ENCODE assay signal across 8 cellular contexts in the genomic region with DNA sequence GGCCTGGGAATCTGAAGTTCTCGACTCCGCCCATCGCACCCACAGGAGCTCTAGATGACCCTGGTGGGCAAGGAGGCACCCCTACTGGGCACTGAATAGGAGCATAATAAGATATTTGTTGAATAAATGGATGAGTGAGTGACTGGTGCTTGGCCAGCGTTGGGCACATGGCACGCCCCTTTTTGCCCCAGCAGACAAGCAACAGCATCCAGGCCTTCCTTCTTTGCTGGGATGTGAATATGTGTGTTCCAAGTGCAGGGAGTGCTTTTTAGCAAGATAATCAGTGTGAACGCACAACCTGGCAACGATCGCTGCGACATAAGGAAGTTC. TPM values are rescaled to one million over a fixed set of nuclear protein-coding genes. Genes with fewer than 3 reads are reported as not detected.
DNase-seq lines count a peak whose midpoint lies in the region; ATAC-seq and TF ChIP-seq lines count a peak whose summit lies in the region.

No MANE protein-coding gene starts in this region.

- CTCF ChIA-PET in A673 (lab: Charles Lee), result interaction anchor here (0.5 to 0.7 kb wide), 15 partner anchors 11 to 859 kb away, joined by 3 to 8 read pairs (median 4); a partner anchor contains a TSS

- no peaks in the 10 kb centered on the region for H3K9me3 Mint-ChIP-seq in activated naive CD8-positive, alpha-beta T cell (ENCODE audit: low read depth)

- no peak; the same call in 1 of the 2 replicates for TF ChIP-seq CTCF in A673 (conservative IDR thresholded peaks at IDR 0.05; ENCODE audit: low read depth, low read length)

- peaks cover 32% of the 10 kb centered on the region for H3K4me1 Mint-ChIP-seq in activated naive CD8-positive, alpha-beta T cell (ENCODE audit: low read depth)

- no peaks in the 10 kb centered on the region for H3K9me3 ChIP-seq in A673 (ENCODE audit: low read depth, low read length, poor library complexity, severe bottlenecking)
- H3K9me3 ChIP-seq in stomach smooth muscle (ENCODE audit: control insufficient read depth in 2 of 2, low read length in 2 of 2), result no peaks in the 10 kb centered on the region

- H3K4me3 ChIP-seq in A673 (ENCODE audit: low read depth, low read length, poor library complexity, severe bottlenecking) (peak overlapping the region; percentile 63), stomach smooth muscle (ENCODE audit: low read length in 2 of 2) (peak overlapping the region; percentile 96 to 98)

- peaks cover 8% of the 10 kb centered on the region for H3K36me3 Mint-ChIP-seq in activated naive CD8-positive, alpha-beta T cell

- H3K9ac ChIP-seq in stomach smooth muscle (ENCODE audit: low read length in 2 of 2), result peak overlapping the region; percentile 70 to 73

- peak overlapping the region; percentile 85 for H3K4me3 Mint-ChIP-seq in activated naive CD8-positive, alpha-beta T cell

- peaks cover 15% of the 10 kb centered on the region for H3K4me1 ChIP-seq in A673 (ENCODE audit: insufficient read depth, low read length, poor library complexity, severe bottlenecking)
- H3K4me1 ChIP-seq in stomach smooth muscle (ENCODE audit: control insufficient read depth, insufficient read depth, low read length), result peaks cover 17% of the 10 kb centered on the region

- DNase-seq in A673 (ENCODE audit: low spot score), result no peak
- peak; percentile 59 for DNase-seq in iPS-NIHi7 (ENCODE audit: extremely low spot score)
- DNase-seq in NK-92 treated with Interleukin-12 subunit alpha and Interleukin-12 subunit beta, amount 100 ng/mL, for 24 hours (lab: John Stamatoyannopoulos, UW), result no peak
- no peak for DNase-seq in NCI-H510A treated with DMSO at 0.1 percent for 48 hours (lab: John Stamatoyannopoulos, UW)

- intact Hi-C loops in A673 (cut with micrococcal nuclease; ENCODE audit: unreplicated experiment), result no loop called here

- BruUV-seq in A673 (replicated peaks; lab: Mats Ljungman, UMichigan), result no TSS peak

- POLR2A ChIA-PET in A673 (lab: Charles Lee; ENCODE audit: low non-redundant PET), result interaction anchor here (0.6 kb wide), 1 partner anchor 145 kb away, joined by 3 read pairs; a partner anchor contains a TSS

- H3K27me3 ChIP-seq in A673 (replicated peaks; ENCODE audit: insufficient read depth, low read depth, low read length, poor library complexity) (no peaks in the 10 kb centered on the region), stomach smooth muscle (ENCODE audit: control insufficient read depth in 1 of 2, insufficient read depth in 2 of 2, low read length in 2 of 2) (no peaks in the 10 kb centered on the region)

- H3K27ac ChIP-seq in A673 (ENCODE audit: low read depth, low read length, poor library complexity, severe bottlenecking) (peak overlapping the region; percentile 91), stomach smooth muscle (ENCODE audit: low read length) (peak overlapping the region; percentile 81)

- peaks cover 17% of the 10 kb centered on the region for H3K36me3 ChIP-seq in A673 (ENCODE audit: insufficient read depth, low read length, poor library complexity, severe bottlenecking)
- no peaks in the 10 kb centered on the region for H3K36me3 ChIP-seq in stomach smooth muscle (ENCODE audit: control insufficient read depth in 2 of 2, insufficient read depth in 2 of 2, low read length in 2 of 2)

- peak overlapping the region; percentile 76 for H3K27ac Mint-ChIP-seq in activated naive CD8-positive, alpha-beta T cell

- peak; percentile 4 for ATAC-seq in GM19324 (IDR thresholded peaks at IDR 0.05; ENCODE audit: low FRiP score, unreplicated experiment)
- ATAC-seq in HG03280 (IDR thresholded peaks at IDR 0.05; ENCODE audit: unreplicated experiment), result peak; percentile 29

- H3K27me3 Mint-ChIP-seq in activated naive CD8-positive, alpha-beta T cell, result no peaks in the 10 kb centered on the region

RNA-seq across cellular contexts. Expression of a gene that starts 0.5 kb away (rescaled TPM):
- total RNA-seq in A673 (2021), result 246 and 257 TPM in 2 replicates

RNA-seq across cellular contexts. Expression of a gene that starts 12.0 kb away (rescaled TPM):
- 68.1 and 74.3 TPM in 2 replicates for total RNA-seq in A673 (2021)

RNA-seq across cellular contexts. Expression of a gene that starts 25.4 kb away (rescaled TPM):
- 42.8 and 44.0 TPM in 2 replicates for total RNA-seq in A673 (2021)

RNA-seq across cellular contexts. Expression of a gene that starts 25.5 kb away (rescaled TPM):
- 412 and 444 TPM in 2 replicates for total RNA-seq in A673 (2021)

RNA-seq across cellular contexts. Expression of a gene that starts 33.1 kb away (rescaled TPM):
- 0.28 and 0.62 TPM in 2 replicates for total RNA-seq in A673 (2021)
